Comparison of ENCODE assay signal across 10 cellular contexts in the genomic region with DNA sequence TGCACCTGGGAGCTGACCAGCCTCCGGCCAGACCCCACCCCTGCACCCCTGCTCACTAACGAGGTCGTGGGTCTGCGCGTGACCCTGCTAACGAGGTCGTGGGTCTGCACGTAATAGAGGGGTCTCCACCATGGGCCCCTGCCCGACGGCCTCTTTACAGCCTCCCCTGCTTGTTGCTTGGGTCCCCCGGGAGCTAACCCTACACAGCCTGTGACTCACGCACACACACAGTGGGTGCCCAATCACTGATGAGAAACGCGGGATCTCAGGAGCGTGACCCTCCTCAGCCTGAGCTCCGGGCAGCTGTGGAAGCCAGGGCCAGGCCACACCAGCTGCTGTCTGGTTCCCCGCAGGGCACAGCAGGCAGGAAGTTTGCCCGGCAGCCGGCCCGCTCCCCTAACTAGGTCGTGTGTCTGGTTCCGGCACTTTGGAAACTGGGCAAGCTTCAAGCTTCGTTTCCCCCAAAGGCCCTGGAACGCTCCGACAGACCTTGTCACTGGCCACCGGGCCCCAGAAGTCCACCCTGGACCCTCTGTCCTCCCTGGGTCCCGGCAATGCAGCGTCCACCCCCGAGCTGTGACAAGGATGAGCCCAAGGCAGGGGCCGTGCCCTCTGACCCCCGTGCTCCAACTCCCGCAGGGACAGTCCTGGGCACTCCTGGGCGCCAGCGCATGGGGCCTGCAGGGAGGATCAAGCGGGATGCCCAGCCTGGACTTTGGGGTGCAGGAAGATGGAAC. TPM values are rescaled to one million over a fixed set of nuclear protein-coding genes. Genes with fewer than 3 reads are reported as not detected.
A peak's percentile ranks its signal among the peaks of the same experiment; 100 is the strongest.
DNase-seq lines count a peak whose midpoint lies in the region; ATAC-seq and TF ChIP-seq lines count a peak whose summit lies in the region.
"Had no signal": no experiment of that assay in that cellular context is flagged by ENCODE, and none has a peak within 500 bp of the region (broad histone marks: within the 10 kb centered on the region; RNA-seq: fewer than 3 reads in every experiment).

No MANE protein-coding gene starts in this region.

- H3K4me1 ChIP-seq in ovary (ENCODE audit: insufficient read depth): peaks cover 2% of the 10 kb centered on the region

- H3K27me3 ChIP-seq in ovary: no peaks in the 10 kb centered on the region

- TF ChIP-seq EP300 in ovary (IDR thresholded peaks at IDR 0.05): no peak

- TF ChIP-seq CTCF in choroid plexus epithelial cell (conservative IDR thresholded peaks at IDR 0.05; ENCODE audit: low read depth, low read length) (no peak), ovary (IDR thresholded peaks at IDR 0.05) (no peak)

- DNase-seq in DMS153 (lab: John Stamatoyannopoulos, UW): peak; percentile 22
- DNase-seq in DMS153 treated with DMSO at 0.1 percent for 48 hours (lab: John Stamatoyannopoulos, UW; ENCODE audit: unreplicated experiment): no peak
- DNase-seq in NCI-H146 treated with DMSO at 0.1 percent for 48 hours (lab: John Stamatoyannopoulos, UW; ENCODE audit: unreplicated experiment): peak; percentile 53
- DNase-seq in choroid plexus epithelial cell (ENCODE audit: low read depth): peak; percentile 77
- DNase-seq in ovary: peak in 1 of 5 donors; percentile 26
- no peak for DNase-seq in posterior vena cava (ENCODE audit: low spot score)
- DNase-seq: stimulated activated CD4-positive, alpha-beta T cell treated with anti-CD3 and anti-CD28 coated beads, Interleukin-4, amount 100 ng/mL, for 4 hours had no signal

- intact Hi-C loops in ovary (cut with DNase I) (loop anchor here (5.0 to 10.0 kb wide), 5 partner anchors 108 to 441 kb away; partner anchors contain the start of genes ABHD16B (in 2 of the 4) and SAMD10 (in 1 of the 4)), posterior vena cava (cut with DNase I) (loop anchor here in 1 of 2 donors (5.0 to 10.0 kb wide), 2 partner anchors 108 to 436 kb away; no protein-coding TSS in a partner anchor)

- H3K9me3 ChIP-seq in ovary: no peaks in the 10 kb centered on the region

- H3K4me3 ChIP-seq in choroid plexus epithelial cell (ENCODE audit: low read depth, low read length) (no peak overlapping the region), ovary (peak overlapping the region; percentile 0)
- H3K4me3 ChIP-seq: K562 had no signal

- no peak for ATAC-seq in HG03097 (IDR thresholded peaks at IDR 0.05; ENCODE audit: low FRiP score, unreplicated experiment)
- no peak for ATAC-seq in HG03378 (IDR thresholded peaks at IDR 0.05; ENCODE audit: unreplicated experiment)
- ATAC-seq: K562 had no signal

- H3K27ac ChIP-seq in ovary: no peak overlapping the region

- TF ChIP-seq POLR2A in ovary (IDR thresholded peaks at IDR 0.05): no peak

- H3K36me3 ChIP-seq in ovary: no peaks in the 10 kb centered on the region

- 33 to 56% (median 47%) methylated on average over 32 to 35 of the region's 35 CpGs for WGBS in ovary, 3 donors

RNA-seq across cellular contexts. Expression of gene PTK6, which starts 0.8 kb away (rescaled TPM):
- total RNA-seq in ovary (under 1 TPM in 5 of 7 donors, not detected in 2; 0.08 to 0.46 (median 0.15) TPM), posterior vena cava (under 1 TPM in 1 of 2 donors, not detected in 1; 0.60 TPM)
- under 1 TPM; 0.07 to 0.08 TPM for polyA plus RNA-seq in ovary
- total RNA-seq: K562 had no signal

RNA-seq across cellular contexts. Expression of gene SRMS, which starts 11.1 kb away (rescaled TPM):
- not detected for total RNA-seq in ovary
- not detected for polyA plus RNA-seq in ovary
- total RNA-seq in posterior vena cava: not detected
- total RNA-seq: K562 had no signal

RNA-seq across cellular contexts. Expression of gene PPDPF, which starts 15.8 kb away (rescaled TPM):
- total RNA-seq in ovary (100 to 1,000 TPM in 6 of 7 donors, 10 to 100 TPM in 1; 53.8 to 315 (median 201) TPM), posterior vena cava (100 to 1,000 TPM; 172 to 331 TPM)
- polyA plus RNA-seq in ovary: 100 to 1,000 TPM in 1 of 2 donors, 1 to 10 TPM in 1; 4.9 to 232 TPM

RNA-seq across cellular contexts. Expression of gene FNDC11, which starts 17.6 kb away (rescaled TPM):
- total RNA-seq in ovary (1 to 10 TPM in 1 of 7 donors, under 1 TPM in 5, not detected in 1; 0.10 to 5.5 (median 0.36) TPM), posterior vena cava (under 1 TPM in 1 of 2 donors, not detected in 1; 0.19 TPM)
- polyA plus RNA-seq in ovary: under 1 TPM in 1 of 2 donors, not detected in 1; 0.35 TPM

RNA-seq across cellular contexts. Expression of gene EEF1A2, which starts 37.5 kb away (rescaled TPM):
- total RNA-seq in ovary (under 1 TPM; 0.36 to 0.94 (median 0.69) TPM), posterior vena cava (1 to 10 TPM in 1 of 2 donors, under 1 TPM in 1; 0.42 to 2.6 TPM)
- 1 to 10 TPM in 1 of 2 donors, under 1 TPM in 1; 0.25 to 1.3 TPM for polyA plus RNA-seq in ovary

Comparison
In these comparisons a context has a peak if more than half of its experiments do, and no peak if none do; other contexts are left out.
1. DNase-seq: peak in DMS153 (single experiment), NCI-H146 treated with DMSO at 0.1 percent for 48 hours (single experiment) and choroid plexus epithelial cell (single experiment); none in DMS153 treated with DMSO at 0.1 percent for 48 hours (single experiment) and posterior vena cava (single experiment).